2 cellular contexts compared by ENCODE assay signal in genomic region chr12:114668905-114669304, GRCh38.
TF ChIP-seq lines count a peak whose summit lies in the region.

No MANE protein-coding gene starts in this region.

TF ChIP-seq in SK-N-SH, 30 proteins besides CTCF, POLR2A, EP300 and RAD21:
- no peak for TF ChIP-seq TCF12 (IDR thresholded peaks at IDR 0.05)
- no peak for TF ChIP-seq ELF1 (IDR thresholded peaks at IDR 0.05)
- TF ChIP-seq FOXJ3 (CRISPR knock-in tag; IDR thresholded peaks at IDR 0.05), result no peak
- no peak for TF ChIP-seq JUND (IDR thresholded peaks at IDR 0.05)
- TF ChIP-seq USF1 (IDR thresholded peaks at IDR 0.05; ENCODE audit: borderline replicate concordance, low read depth), result no peak
- TF ChIP-seq SMC3 (IDR thresholded peaks at IDR 0.05; ENCODE audit: low read depth, low read length), result no peak
- no peak for TF ChIP-seq REST (IDR thresholded peaks at IDR 0.05; ENCODE audit: low read depth, low read length)
- TF ChIP-seq SIN3A (IDR thresholded peaks at IDR 0.05; ENCODE audit: borderline replicate concordance, low read depth, low read length), result no peak
- TF ChIP-seq GABPA (IDR thresholded peaks at IDR 0.05; ENCODE audit: low read depth), result no peak
- no peak for TF ChIP-seq USF2 (IDR thresholded peaks at IDR 0.05; ENCODE audit: borderline replicate concordance, low read depth, low read length)
- no peak for TF ChIP-seq TAF1 (IDR thresholded peaks at IDR 0.05; ENCODE audit: borderline replicate concordance, low read depth, low read length)
- no peak for TF ChIP-seq FOSL2 (IDR thresholded peaks at IDR 0.05; ENCODE audit: borderline replicate concordance, low read depth)
- no peak for TF ChIP-seq PBX3 (IDR thresholded peaks at IDR 0.05)
- TF ChIP-seq GATA2 (CRISPR knock-in tag; IDR thresholded peaks at IDR 0.05), result no peak
- TF ChIP-seq CHD2 (IDR thresholded peaks at IDR 0.05; ENCODE audit: low read length, partially characterized antibody), result no peak
- TF ChIP-seq MEF2A (IDR thresholded peaks at IDR 0.05; ENCODE audit: borderline replicate concordance, low read depth), result no peak
- TF ChIP-seq FOXM1 (IDR thresholded peaks at IDR 0.05; ENCODE audit: low read depth), result no peak
- TF ChIP-seq YY1 (IDR thresholded peaks at IDR 0.05; ENCODE audit: low read depth), result no peak
- TF ChIP-seq, protein P1, sequence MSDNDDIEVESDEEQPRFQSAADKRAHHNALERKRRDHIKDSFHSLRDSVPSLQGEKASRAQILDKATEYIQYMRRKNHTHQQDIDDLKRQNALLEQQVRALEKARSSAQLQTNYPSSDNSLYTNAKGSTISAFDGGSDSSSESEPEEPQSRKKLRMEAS (IDR thresholded peaks at IDR 0.05; ENCODE audit: low read depth), result no peak
- TF ChIP-seq MXI1 (IDR thresholded peaks at IDR 0.05; ENCODE audit: low read depth, low read length), result no peak
TF ChIP-seq in SK-N-SH: peak in this region for 0.

TF ChIP-seq in SK-N-SH treated with all-trans-retinoic acid at 6 μM for 48 hours, 23 proteins besides CTCF, POLR2A, EP300 and RAD21:
- TF ChIP-seq TOX (CRISPR knock-in tag; IDR thresholded peaks at IDR 0.05; ENCODE audit: borderline replicate concordance) (no peak), PPARA (CRISPR knock-in tag; IDR thresholded peaks at IDR 0.05; ENCODE audit: borderline replicate concordance) (no peak), ZNF70 (CRISPR knock-in tag; IDR thresholded peaks at IDR 0.05) (no peak), ZFP3 (CRISPR knock-in tag; IDR thresholded peaks at IDR 0.05) (no peak)
